In the genomic region with DNA sequence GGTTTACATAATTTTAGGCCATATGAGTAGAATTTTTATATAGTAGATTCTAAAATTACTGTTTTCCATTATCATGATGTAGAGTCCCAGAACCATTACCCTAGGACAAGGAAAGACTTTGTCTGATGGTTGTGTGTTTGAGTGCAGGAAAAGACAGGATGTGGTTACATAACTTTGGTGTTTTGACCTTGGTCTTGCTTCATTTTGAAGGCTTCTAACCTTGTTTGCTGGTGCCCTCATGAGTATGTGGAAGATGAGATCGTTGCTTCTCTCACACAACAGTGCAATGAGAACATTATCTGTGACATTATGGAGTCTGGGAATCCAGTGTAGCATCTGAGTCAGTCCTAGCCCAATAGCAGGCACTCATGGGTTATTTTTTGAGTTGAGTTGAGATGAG, we compare ENCODE assay signal across 20 cellular contexts.
A peak's percentile ranks its signal among the peaks of the same experiment; 100 is the strongest.
DNase-seq lines count a peak whose midpoint lies in the region; ATAC-seq, FAIRE-seq and TF ChIP-seq lines count a peak whose summit lies in the region.
"Had no signal": no experiment of that assay in that cellular context is flagged by ENCODE, and none has a peak within 500 bp of the region (broad histone marks: within the 10 kb centered on the region; RNA-seq: fewer than 3 reads in every experiment).

No MANE protein-coding gene starts in this region.

- H3K36me3 ChIP-seq in IMR-90 (ENCODE audit: control insufficient read depth, insufficient read depth, low read length) = no peaks in the 10 kb centered on the region
- no peaks in the 10 kb centered on the region for H3K36me3 ChIP-seq in HepG2 (replicated peaks in 1 of 2; ENCODE audit: control insufficient read depth in 1 of 2, insufficient read depth in 2 of 2, low read length in 2 of 2)
- H3K36me3 ChIP-seq: SJSA1 had no signal

- CTCF ChIA-PET in IMR-90 (lab: Yijun Ruan, JAX) (no interaction called here), HepG2 (lab: Yijun Ruan, JAX; ENCODE audit: low intra/inter-chr PET ratio, low total read pairs) (no interaction called here)
- CTCF ChIA-PET in activated CD4-positive, alpha-beta T cell treated with anti-CD3 and anti-CD28 coated beads, Interleukin-2, amount 10 ng/mL, durations not matched to agents 7 days and 5 days (lab: Charles Lee) = no interaction called here

- H4K8ac ChIP-seq in IMR-90 (ENCODE audit: low read depth in 2 of 2, low read length in 2 of 2) = no peak overlapping the region

- no peaks in the 10 kb centered on the region for H3K36me3 Mint-ChIP-seq in activated CD4-positive, alpha-beta T cell treated with anti-CD3 and anti-CD28 coated beads, Interleukin-2, amount 10 ng/mL, durations not matched to agents 7 days and 5 days (ENCODE audit: low read depth)
- H3K36me3 Mint-ChIP-seq: CD4-positive, CD25-positive, alpha-beta regulatory T cell had no signal

- H3K79me2 ChIP-seq in HepG2 (ENCODE audit: insufficient read depth, low read length) = no peaks in the 10 kb centered on the region

- POLR2A ChIA-PET in IMR-90 (lab: Charles Lee; ENCODE audit: unreplicated experiment) (no interaction called here), HepG2 (lab: Yijun Ruan, JAX) (no interaction called here)
- POLR2A ChIA-PET in activated CD4-positive, alpha-beta T cell treated with anti-CD3 and anti-CD28 coated beads, Interleukin-2, amount 10 ng/mL, durations not matched to agents 7 days and 5 days (lab: Charles Lee) = no interaction called here

- TF ChIP-seq RAD21 in IMR-90 (IDR thresholded peaks at IDR 0.05; ENCODE audit: low read length) (no peak), HepG2 (CRISPR knock-in tag; IDR thresholded peaks at IDR 0.05) (no peak)

- H3K27ac ChIP-seq in IMR-90 (ENCODE audit: insufficient read depth, low read length) (no peak overlapping the region; the same call in 1 of the 2 replicates), HepG2 (ENCODE audit: extremely low read length, insufficient read depth, low read length) (no peak overlapping the region)
- H3K27ac ChIP-seq: RWPE1, SJSA1 had no signal

- ATAC-seq in IMR-90 (ENCODE audit: low read depth) (no peak), HepG2 (no peak), HG02973 (IDR thresholded peaks at IDR 0.05; ENCODE audit: unreplicated experiment) (no peak)
- ATAC-seq: HCT116, PC-3 had no signal

- no peak overlapping the region for H3K4ac ChIP-seq in IMR-90 (ENCODE audit: low read depth, low read length)

- no peak overlapping the region for H2AK5ac ChIP-seq in IMR-90 (ENCODE audit: low read depth, low read length)

- no peak for FAIRE-seq in HepG2 (lab: Jason Lieb, UNC)
- FAIRE-seq: GM12891, GM18507 had no signal

- intact Hi-C loops in IMR-90 (cut with micrococcal nuclease) = no loop called here
- intact Hi-C loops in HepG2 (cut with micrococcal nuclease; ENCODE audit: unreplicated experiment) = no loop called here

- no peak overlapping the region for H3K14ac ChIP-seq in IMR-90 (replicated peaks; ENCODE audit: low read depth, low read length)

- H3K4me3 Mint-ChIP-seq in activated CD4-positive, alpha-beta T cell treated with anti-CD3 and anti-CD28 coated beads, Interleukin-2, amount 10 ng/mL, durations not matched to agents 7 days and 5 days = no peak overlapping the region
- H3K4me3 Mint-ChIP-seq: CD4-positive, CD25-positive, alpha-beta regulatory T cell had no signal

- H3K27ac Mint-ChIP-seq in activated CD4-positive, alpha-beta T cell treated with anti-CD3 and anti-CD28 coated beads, Interleukin-2, amount 10 ng/mL, durations not matched to agents 7 days and 5 days = no peak overlapping the region
- H3K27ac Mint-ChIP-seq: CD4-positive, CD25-positive, alpha-beta regulatory T cell had no signal

- peaks cover under 1% of the 10 kb centered on the region for H3K9me3 Mint-ChIP-seq in activated CD4-positive, alpha-beta T cell treated with anti-CD3 and anti-CD28 coated beads, Interleukin-2, amount 10 ng/mL, durations not matched to agents 7 days and 5 days

- no peak overlapping the region for H2BK120ac ChIP-seq in IMR-90 (ENCODE audit: low read depth, low read length)

- H3K4me1 Mint-ChIP-seq in activated CD4-positive, alpha-beta T cell treated with anti-CD3 and anti-CD28 coated beads, Interleukin-2, amount 10 ng/mL, durations not matched to agents 7 days and 5 days = peaks cover 4% of the 10 kb centered on the region
- H3K4me1 Mint-ChIP-seq: CD4-positive, CD25-positive, alpha-beta regulatory T cell had no signal

- no peak overlapping the region for H2BK20ac ChIP-seq in IMR-90 (ENCODE audit: low read depth, low read length)

- H4K5ac ChIP-seq in IMR-90 (ENCODE audit: low read depth, low read length) = peak overlapping the region; percentile 29; the same call in 1 of the 2 replicates

- in situ Hi-C loops in IMR-90 (cut with MboI; ENCODE audit: low sequenced_read_pairs) (no loop called here), HepG2 (cut with HindIII; ENCODE audit: extremely low pct_ligation_motif_present, low pct_unique_long_range_greater_than_20kb) (no loop called here)

- H3K9ac ChIP-seq in IMR-90 (ENCODE audit: low read depth, low read length) (no peak overlapping the region), HepG2 (ENCODE audit: insufficient read depth, low read depth, low read length) (no peak overlapping the region)

- no peaks in the 10 kb centered on the region for H3K27me3 Mint-ChIP-seq in activated CD4-positive, alpha-beta T cell treated with anti-CD3 and anti-CD28 coated beads, Interleukin-2, amount 10 ng/mL, durations not matched to agents 7 days and 5 days
- H3K27me3 Mint-ChIP-seq: CD4-positive, CD25-positive, alpha-beta regulatory T cell had no signal

- no peak overlapping the region for H2AFZ ChIP-seq in IMR-90 (replicated peaks; ENCODE audit: low read length, poor library complexity)
- H2AFZ ChIP-seq in HepG2 (ENCODE audit: low read length) = no peak overlapping the region

- no peak overlapping the region for H3K56ac ChIP-seq in IMR-90 (ENCODE audit: extremely low read depth, insufficient read depth, low read length)

- H3K27me3 ChIP-seq in IMR-90 (ENCODE audit: control insufficient read depth, insufficient read depth, low read length) (no peaks in the 10 kb centered on the region), HepG2 (ENCODE audit: control insufficient read depth in 1 of 2, insufficient read depth in 2 of 2, low read length in 2 of 2) (no peaks in the 10 kb centered on the region)
- H3K27me3 ChIP-seq: SJSA1 had no signal

- H3K4me3 ChIP-seq in IMR-90 (ENCODE audit: insufficient read depth, low read depth, low read length) = no peak overlapping the region
- H3K4me3 ChIP-seq in HepG2 (replicated peaks in 1 of 3; ENCODE audit: insufficient read depth in 1 of 3, low read depth in 2 of 3, low read length in 3 of 3) = no peak overlapping the region
- H3K4me3 ChIP-seq: SJSA1 had no signal

- peak; percentile 68 for DNase-seq in EH (ENCODE audit: low read depth)
- peak; percentile 30 for DNase-seq in IMR-90
- peak; percentile 12 for DNase-seq in amniotic epithelial cell (ENCODE audit: low read depth)
- DNase-seq in HepG2 (ENCODE audit: low spot score) = peak; percentile 3
- no peak for DNase-seq in activated CD4-positive, alpha-beta T cell treated with anti-CD3 and anti-CD28 coated beads, Interleukin-2, amount 10 ng/mL, durations not matched to agents 7 days and 5 days
- no peak for DNase-seq in D341Med (ENCODE audit: low spot score)
- DNase-seq: Caco-2, DMS79, GDM1, NCI-H1417 treated with DMSO at 0.1 percent for 48 hours, NCI-H1930, NCI-H69, PC-3 had no signal

- no peaks in the 10 kb centered on the region for H3K79me1 ChIP-seq in IMR-90 (ENCODE audit: low read depth in 1 of 2, low read length in 2 of 2)

- H3K4me1 ChIP-seq in IMR-90 (ENCODE audit: control insufficient read depth, insufficient read depth, low read length) (peaks cover 6% of the 10 kb centered on the region), HepG2 (ENCODE audit: insufficient read depth, low read length) (no peaks in the 10 kb centered on the region)
- H3K4me1 ChIP-seq: Caco-2, SJSA1 had no signal

- no peak overlapping the region for H4K91ac ChIP-seq in IMR-90 (ENCODE audit: insufficient read depth, low read depth, low read length)

- TF ChIP-seq POLR2A in IMR-90 (IDR thresholded peaks at IDR 0.05; ENCODE audit: low read depth, low read length) (no peak), HepG2 (IDR thresholded peaks at IDR 0.05; ENCODE audit: insufficient read depth in 1 of 2, low read depth in 2 of 2, low read length in 2 of 2) (no peak)

- no peaks in the 10 kb centered on the region for H3K9me1 ChIP-seq in IMR-90 (ENCODE audit: insufficient read depth, low read length)

- dilution Hi-C loops in IMR-90 (cut with HindIII; ENCODE audit: low sequenced_read_pairs, unreplicated experiment) = no loop called here

- TF ChIP-seq EP300 in HepG2 (IDR thresholded peaks at IDR 0.05; ENCODE audit: low read depth in 2 of 2, low read length in 2 of 2) (no peak), HepG2 (CRISPR knock-in tag; IDR thresholded peaks at IDR 0.05; ENCODE audit: borderline replicate concordance) (no peak)

- TF ChIP-seq CTCF in IMR-90 (conservative IDR thresholded peaks at IDR 0.05; ENCODE audit: low read depth, low read length) = no peak
- TF ChIP-seq CTCF in HepG2 (CRISPR knock-in tag; IDR thresholded peaks at IDR 0.05) = peak; percentile 37; the same call in 1 of the 2 replicates

- H3K9me3 ChIP-seq in IMR-90 (ENCODE audit: control insufficient read depth, insufficient read depth, low read length) (no peaks in the 10 kb centered on the region; the same call in 1 of the 2 replicates), HepG2 (ENCODE audit: low read length) (no peaks in the 10 kb centered on the region)
- H3K9me3 ChIP-seq: Caco-2, SJSA1 had no signal

- no peak overlapping the region for H2BK15ac ChIP-seq in IMR-90 (ENCODE audit: low read depth, low read length)

- H4K20me1 ChIP-seq in IMR-90 (ENCODE audit: insufficient read depth, low read length) (no peaks in the 10 kb centered on the region), HepG2 (ENCODE audit: insufficient read depth, low read length) (no peaks in the 10 kb centered on the region)

- no peak overlapping the region for H2BK5ac ChIP-seq in IMR-90 (ENCODE audit: low read depth, low read length, poor library complexity, severe bottlenecking)

- H3K18ac ChIP-seq in IMR-90 (ENCODE audit: low read depth, low read length) = no peak overlapping the region

- H3K4me2 ChIP-seq in IMR-90 (ENCODE audit: low read depth, low read length) (no peak overlapping the region), HepG2 (ENCODE audit: low read depth, low read length) (no peak overlapping the region)

- BruUV-seq in IMR-90 (replicated peaks; lab: Mats Ljungman, UMichigan) (no TSS peak), HepG2 (replicated peaks; lab: Mats Ljungman, UMichigan) (no TSS peak)

- no CpG with 5 or more reads among the region's 1 CpG for WGBS in IMR-90 (ENCODE audit: extremely low coverage in 2 of 2, insufficient read length in 1 of 2), 2 experiments
- WGBS in HepG2 (ENCODE audit: low lambda C conversion rate) = 0% methylated on average over 1 of the region's 1 CpG

- H2AK9ac ChIP-seq in IMR-90 (replicated peaks; ENCODE audit: low read depth, low read length, poor library complexity) = no peak overlapping the region

- H3K23ac ChIP-seq in IMR-90 (ENCODE audit: low read depth, low read length) = no peak overlapping the region

TF ChIP-seq in IMR-90, 13 proteins besides CTCF, POLR2A, EP300 and RAD21 (continues in another document):
- no peak for TF ChIP-seq MAFK (IDR thresholded peaks at IDR 0.05; ENCODE audit: low read depth, low read length)

TF ChIP-seq in HepG2, 621 proteins besides CTCF, POLR2A, EP300 and RAD21 (continues in another document):
- TF ChIP-seq NCOA5 (CRISPR knock-in tag; IDR thresholded peaks at IDR 0.05) = no peak
- TF ChIP-seq ZNF205 (CRISPR knock-in tag; IDR thresholded peaks at IDR 0.05) = no peak
- TF ChIP-seq HNF4A (CRISPR knock-in tag; IDR thresholded peaks at IDR 0.05) = 0 out of 2 replicates have a peak, but pooled peaks have one; percentile 8

Comparison
In these comparisons a context has a peak if more than half of its experiments do, and no peak if none do; other contexts are left out.
1. DNase-seq: peak in EH (single experiment), IMR-90 (single experiment), amniotic epithelial cell (single experiment) and HepG2 (single experiment); none in activated CD4-positive, alpha-beta T cell treated with anti-CD3 and anti-CD28 coated beads, Interleukin-2, amount 10 ng/mL, durations not matched to agents 7 days and 5 days (single experiment) and D341Med (single experiment).